Comparison of ENCODE assay signal across 31 cellular contexts in genomic region chr20:34246126-34246626, GRCh38. TPM values are rescaled to one million over a fixed set of nuclear protein-coding genes. Genes with fewer than 3 reads are reported as not detected.
"Had no signal": no experiment of that assay in that cellular context is flagged by ENCODE, and none has a peak within 500 bp of the region (broad histone marks: within the 10 kb centered on the region; RNA-seq: fewer than 3 reads in every experiment).

No MANE protein-coding gene starts in this region.

- H3K4me2 ChIP-seq: hepatocyte, neural progenitor cell had no signal

- H3K4me1 ChIP-seq: adrenal gland, ascending aorta had no signal

- H3K9me3 ChIP-seq: adrenal gland, ascending aorta, lower lobe of right lung, mucosa of descending colon, upper lobe of right lung had no signal

- H3K27ac ChIP-seq: adrenal gland, ascending aorta, hepatocyte, lower lobe of right lung, neural progenitor cell, upper lobe of right lung, WERI-Rb-1 had no signal

- H3K27me3 Mint-ChIP-seq: activated CD4-positive, alpha-beta T cell treated with anti-CD3 and anti-CD28 coated beads, Interleukin-2, amount 10 ng/mL, durations not matched to agents 7 days and 5 days; activated CD8-positive, alpha-beta T cell treated with anti-CD3 and anti-CD28 coated beads for 36 hours had no signal

- H2AFZ ChIP-seq: hepatocyte, neural progenitor cell had no signal

- FAIRE-seq: bronchial epithelial cell had no signal

- H3K27me3 ChIP-seq: adrenal gland, ascending aorta, hepatocyte, neural progenitor cell, upper lobe of right lung had no signal

- H3K9me3 Mint-ChIP-seq: activated CD4-positive, alpha-beta T cell treated with anti-CD3 and anti-CD28 coated beads, Interleukin-2, amount 10 ng/mL, durations not matched to agents 7 days and 5 days; activated CD8-positive, alpha-beta T cell treated with anti-CD3 and anti-CD28 coated beads for 36 hours; activated naive CD4-positive, alpha-beta T cell treated with anti-CD3 and anti-CD28 coated beads, Interleukin-2, amount 50 U/mL, for 72 hours; immature natural killer cell; neural progenitor cell had no signal

- H3K4me3 ChIP-seq: adrenal gland, ascending aorta, hepatocyte, lower lobe of right lung, mucosa of descending colon, neural progenitor cell, upper lobe of right lung had no signal

- H3K36me3 Mint-ChIP-seq: activated CD8-positive, alpha-beta memory T cell treated with anti-CD3 and anti-CD28 coated beads, Interleukin-2, amount 10 ng/mL, durations not matched to agents 7 days and 5 days; activated naive CD4-positive, alpha-beta T cell treated with anti-CD3 and anti-CD28 coated beads, Interleukin-2, amount 50 U/mL, for 72 hours; immature natural killer cell; neural progenitor cell had no signal

- H3K27ac Mint-ChIP-seq: activated CD8-positive, alpha-beta memory T cell treated with anti-CD3 and anti-CD28 coated beads, Interleukin-2, amount 10 ng/mL, durations not matched to agents 7 days and 5 days; activated CD8-positive, alpha-beta T cell treated with anti-CD3 and anti-CD28 coated beads for 36 hours; activated naive CD4-positive, alpha-beta T cell treated with anti-CD3 and anti-CD28 coated beads, Interleukin-2, amount 50 U/mL, for 72 hours; immature natural killer cell; neural progenitor cell had no signal

- ATAC-seq: activated CD8-positive, alpha-beta memory T cell treated with anti-CD3 and anti-CD28 coated beads, Interleukin-2, amount 10 ng/mL, durations not matched to agents 7 days and 5 days; activated CD8-positive, alpha-beta T cell treated with anti-CD3 and anti-CD28 coated beads for 36 hours; activated naive CD4-positive, alpha-beta T cell treated with anti-CD3 and anti-CD28 coated beads, Interleukin-2, amount 50 U/mL, for 72 hours; left lobe of liver; lower lobe of right lung; mucosa of descending colon; stimulated activated naive CD8-positive, alpha-beta T cell treated with anti-CD3 and anti-CD28 coated beads, Interleukin-15, Interleukin-2, amounts not matched to agents 100 U/mL and 50 U/mL, for 24 hours; upper lobe of right lung had no signal

- H3K4me3 Mint-ChIP-seq: activated CD4-positive, alpha-beta T cell treated with anti-CD3 and anti-CD28 coated beads, Interleukin-2, amount 10 ng/mL, durations not matched to agents 7 days and 5 days; activated CD8-positive, alpha-beta memory T cell treated with anti-CD3 and anti-CD28 coated beads, Interleukin-2, amount 10 ng/mL, durations not matched to agents 7 days and 5 days; activated CD8-positive, alpha-beta T cell treated with anti-CD3 and anti-CD28 coated beads for 36 hours; immature natural killer cell; neural progenitor cell had no signal

- H3K36me3 ChIP-seq: adrenal gland, ascending aorta, lower lobe of right lung, neural progenitor cell, upper lobe of right lung, WERI-Rb-1 had no signal

- H3K9ac ChIP-seq: neural progenitor cell had no signal

- H3K79me2 ChIP-seq: hepatocyte had no signal

- DNase-seq: activated CD4-positive, alpha-beta T cell treated with anti-CD3 and anti-CD28 coated beads, Interleukin-2, amount 10 ng/mL, durations not matched to agents 7 days and 5 days; activated CD4-positive, CD25-positive, alpha-beta regulatory T cell treated with anti-CD3 and anti-CD28 coated beads, Interleukin-2, amount 50 U/mL, for 72 hours; activated CD8-positive, alpha-beta memory T cell treated with anti-CD3 and anti-CD28 coated beads, Interleukin-2, amount 10 ng/mL, durations not matched to agents 7 days and 5 days; activated CD8-positive, alpha-beta T cell treated with anti-CD3 and anti-CD28 coated beads for 36 hours; activated effector memory CD4-positive, alpha-beta T cell treated with anti-CD3 and anti-CD28 coated beads, Interleukin-2, amount 50 U/mL, for 16 hours; activated T-cell treated with anti-CD3 and anti-CD28 coated beads for 4 hours; adrenal gland; cortex of kidney; foreskin melanocyte; glutamatergic neuron; immature natural killer cell; lower lobe of right lung; mesendoderm; mucosa of descending colon; retina; stimulated activated CD4-positive, alpha-beta T cell treated with anti-CD3 and anti-CD28 coated beads, Interleukin-2, amount 100 ng/mL, for 48 hours; stimulated activated naive CD8-positive, alpha-beta T cell treated with anti-CD3 and anti-CD28 coated beads, Interleukin-15, Interleukin-2, amounts not matched to agents 100 U/mL and 50 U/mL, for 24 hours; upper lobe of right lung; WERI-Rb-1 had no signal

RNA-seq across cellular contexts. Expression of gene ASIP, which starts 5.0 kb away (rescaled TPM):
- total RNA-seq: activated CD4-positive, alpha-beta T cell treated with anti-CD3 and anti-CD28 coated beads, Interleukin-2, amount 10 ng/mL, durations not matched to agents 7 days and 5 days; activated CD8-positive, alpha-beta memory T cell treated with anti-CD3 and anti-CD28 coated beads, Interleukin-2, amount 10 ng/mL, durations not matched to agents 7 days and 5 days; activated CD8-positive, alpha-beta T cell treated with anti-CD3 and anti-CD28 coated beads for 36 hours; activated naive CD4-positive, alpha-beta T cell treated with anti-CD3 and anti-CD28 coated beads, Interleukin-2, amount 50 U/mL, for 72 hours; ascending aorta; bronchial epithelial cell; epithelial cell of proximal tubule; fibroblast of lung; hepatocyte; kidney epithelial cell; lower lobe of right lung; mucosa of descending colon; omental fat pad; posterior vena cava; T-helper 2 cell treated with Interferon-gamma antibody and Interleukin-4, amounts not matched to agents 100 ng/mL and 5 ng/mL, for 36 hours; upper lobe of right lung had no signal
